In genomic region chr5:173633304-173633703, GRCh38 we compare ENCODE assay signal across 25 cellular contexts. TPM values are rescaled to one million over a fixed set of nuclear protein-coding genes. Genes with fewer than 3 reads are reported as not detected.
DNase-seq lines count a peak whose midpoint lies in the region; ATAC-seq and TF ChIP-seq lines count a peak whose summit lies in the region.
"Had no signal": no experiment of that assay in that cellular context is flagged by ENCODE, and none has a peak within 500 bp of the region (broad histone marks: within the 10 kb centered on the region; RNA-seq: fewer than 3 reads in every experiment).

No MANE protein-coding gene starts in this region.

- in situ Hi-C loops in GM13976 (cut with MboI; ENCODE audit: low sequenced_read_pairs, unreplicated experiment) = no loop called here

- H3K9me3 ChIP-seq in Karpas-422 (ENCODE audit: low read length) (no peaks in the 10 kb centered on the region), SJCRH30 (replicated peaks) (no peaks in the 10 kb centered on the region; the same call in 1 of the 2 replicates)
- H3K9me3 ChIP-seq: BE2C, upper lobe of left lung had no signal

- ATAC-seq in HG03457 (IDR thresholded peaks at IDR 0.05; ENCODE audit: unreplicated experiment) (no peak), HG03442 (IDR thresholded peaks at IDR 0.05; ENCODE audit: unreplicated experiment) (no peak)
- ATAC-seq: activated CD8-positive, alpha-beta T cell treated with anti-CD3 and anti-CD28 coated beads for 36 hours; CD8-positive, alpha-beta T cell; PC-3; stimulated activated effector memory CD8-positive, alpha-beta T cell treated with anti-CD3 and anti-CD28 coated beads, Interleukin-12 subunit alpha, Interleukin-12 subunit beta, amount 100 ng/mL, for 72 hours had no signal

- DNase-seq in DMS153 (lab: John Stamatoyannopoulos, UW) (peak; percentile 60), Karpas-422 (no peak), SJCRH30 (peak; percentile 60 to 72), epithelial cell of prostate (ENCODE audit: low read depth, low spot score) (no peak), GM13976 (ENCODE audit: low spot score) (no peak), dorsolateral prefrontal cortex (no peak)
- DNase-seq: activated CD4-positive, alpha-beta T cell treated with anti-CD3 and anti-CD28 coated beads for 1 hour; activated CD8-positive, alpha-beta T cell treated with anti-CD3 and anti-CD28 coated beads for 36 hours; activated naive CD4-positive, alpha-beta T cell treated with anti-CD3 and anti-CD28 coated beads, Interleukin-2, amount 50 U/mL, for 16 hours; amniotic stem cell; BE2C; CD8-positive, alpha-beta T cell; glutamatergic neuron; H7; NCI-H1417 treated with DMSO at 0.1 percent for 48 hours; NCI-H2029 treated with DMSO at 0.1 percent for 48 hours; NCI-H524; PC-3; Right ventricle myocardium superior; stimulated activated CD4-positive, alpha-beta T cell treated with anti-CD3 and anti-CD28 coated beads, Interleukin-15, amount 100 ng/mL, for 24 hours; T-helper 2 cell; upper lobe of left lung had no signal

- H3K4me1 ChIP-seq in Karpas-422 (ENCODE audit: low read length) (peaks cover 54% of the 10 kb centered on the region), SJCRH30 (peaks cover 15% of the 10 kb centered on the region)
- H3K4me1 ChIP-seq: upper lobe of left lung had no signal

- H2AFZ ChIP-seq in Karpas-422 (ENCODE audit: low read length) = peak overlapping the region; percentile 56; the same call in 1 of the 2 replicates

- no peaks in the 10 kb centered on the region for H3K27me3 ChIP-seq in Karpas-422 (ENCODE audit: low read length)
- no peaks in the 10 kb centered on the region for H3K27me3 ChIP-seq in SJCRH30
- no peaks in the 10 kb centered on the region for H3K27me3 ChIP-seq in dorsolateral prefrontal cortex
- H3K27me3 ChIP-seq: BE2C, upper lobe of left lung had no signal

- no peaks in the 10 kb centered on the region for H4K20me1 ChIP-seq in Karpas-422 (ENCODE audit: insufficient read depth, low read depth, low read length)

- no peak for TF ChIP-seq CTCF in GM13976 (IDR thresholded peaks at IDR 0.05; ENCODE audit: borderline replicate concordance, control extremely low read depth, extremely low read depth, insufficient read depth, missing control alignments)
- no peak for TF ChIP-seq CTCF in dorsolateral prefrontal cortex (IDR thresholded peaks at IDR 0.05 in 54 of 56, conservative IDR thresholded peaks at IDR 0.05 in 2 of 56; ENCODE audit: low read depth in 1 of 56, partially characterized antibody in 56 of 56)

- H3K36me3 ChIP-seq in Karpas-422 (ENCODE audit: insufficient read depth, low read length) (no peaks in the 10 kb centered on the region), SJCRH30 (no peaks in the 10 kb centered on the region)
- H3K36me3 ChIP-seq: BE2C, upper lobe of left lung had no signal

- H3K9me2 ChIP-seq in Karpas-422 (replicated peaks; ENCODE audit: insufficient read depth, low read length) = no peaks in the 10 kb centered on the region

- no peaks in the 10 kb centered on the region for H3K79me2 ChIP-seq in Karpas-422 (ENCODE audit: low read length)

- H3K27ac ChIP-seq in Karpas-422 (ENCODE audit: low read length) = no peak overlapping the region
- H3K27ac ChIP-seq in SJCRH30 = peak overlapping the region; percentile 28; the same call in 1 of the 2 replicates
- H3K27ac ChIP-seq in epithelial cell of prostate = peak overlapping the region; percentile 17
- H3K27ac ChIP-seq in dorsolateral prefrontal cortex = no peak overlapping the region
- H3K27ac ChIP-seq: upper lobe of left lung had no signal

- intact Hi-C loops in dorsolateral prefrontal cortex (cut with DNase I) = no loop called here

- H3K4me3 ChIP-seq in Karpas-422 (ENCODE audit: low read length) = no peak overlapping the region
- no peak overlapping the region; the same call in 1 of the 2 replicates for H3K4me3 ChIP-seq in SJCRH30
- H3K4me3 ChIP-seq in dorsolateral prefrontal cortex = no peak overlapping the region
- H3K4me3 ChIP-seq: upper lobe of left lung had no signal

- H3K9ac ChIP-seq in Karpas-422 (ENCODE audit: low read length) = no peak overlapping the region

- H3K4me2 ChIP-seq in Karpas-422 (ENCODE audit: low read depth, low read length, poor library complexity, severe bottlenecking) = no peak overlapping the region

RNA-seq across cellular contexts. Expression of gene BOD1, which starts 16.9 kb away (rescaled TPM):
- 28.4 and 30.0 TPM in 2 replicates for total RNA-seq in Karpas-422 (2014; rRNA removed; shearing (Covaris generic); ENCODE audit: low replicate concordance)
- total RNA-seq in SJCRH30 (2014; rRNA removed; shearing (Covaris generic)) = 104 and 105 TPM in 2 replicates
- 10 to 100 TPM; 30.1 to 53.8 (median 41.6) TPM for total RNA-seq in dorsolateral prefrontal cortex

Comparison
In these comparisons a context has a peak if more than half of its experiments do, and no peak if none do; other contexts are left out.
1. DNase-seq: peak in DMS153 (single experiment) and SJCRH30 (2 of 2); none in Karpas-422 (single experiment), epithelial cell of prostate (single experiment), GM13976 (single experiment) and dorsolateral prefrontal cortex (0 of 10).
2. H3K27ac ChIP-seq: peak in SJCRH30 (single experiment) and epithelial cell of prostate (single experiment); none in Karpas-422 (single experiment) and dorsolateral prefrontal cortex (0 of 59).